Comparison of ENCODE assay signal across 22 cellular contexts in the genomic region with DNA sequence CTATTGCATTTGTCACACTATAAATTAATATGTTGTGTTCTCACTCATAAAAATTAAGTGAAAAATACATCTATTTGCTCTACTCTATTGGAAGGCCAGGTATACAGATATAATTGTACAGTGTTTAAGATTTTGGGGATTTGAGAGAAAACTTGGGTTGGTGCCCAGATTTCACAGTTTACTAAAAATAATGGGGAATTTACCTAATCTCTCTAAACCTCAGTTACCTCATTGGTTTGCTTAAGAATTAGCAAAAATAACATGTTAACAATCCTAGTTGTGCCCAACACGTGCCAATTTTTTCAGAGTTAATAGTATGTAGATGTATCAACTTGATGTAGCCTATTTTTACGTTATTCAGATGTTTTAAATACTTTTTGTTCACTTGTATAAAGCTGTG.
"Had no signal": no experiment of that assay in that cellular context is flagged by ENCODE, and none has a peak within 500 bp of the region (broad histone marks: within the 10 kb centered on the region; RNA-seq: fewer than 3 reads in every experiment).

No MANE protein-coding gene starts in this region.

- H3K4me1 ChIP-seq: colonic mucosa, esophagus squamous epithelium, gastrocnemius medialis, heart right ventricle, left lung, lower lobe of right lung had no signal

- ATAC-seq: effector memory CD8-positive, alpha-beta T cell; esophagus mucosa; gastrocnemius medialis; heart right ventricle; left cardiac atrium; left lung; left ventricle myocardium superior; lower lobe of right lung; naive thymus-derived CD4-positive, alpha-beta T cell had no signal

- H3K4me3 ChIP-seq: colonic mucosa, esophagus squamous epithelium, gastrocnemius medialis, heart right ventricle, left lung, lower lobe of right lung had no signal

- DNase-seq: colonic mucosa; cortex of kidney; effector CD8-positive, alpha-beta T cell; effector memory CD8-positive, alpha-beta T cell; endodermal cell; erythroblast; esophagus squamous epithelium; foreskin fibroblast; foreskin melanocyte; gastrocnemius medialis; glutamatergic neuron; head of caudate nucleus; heart right ventricle; hippocampal formation; left cardiac atrium; left lung; left ventricle myocardium superior; lower lobe of right lung; mesenchymal stem cell; naive thymus-derived CD4-positive, alpha-beta T cell had no signal

- H3K9me3 ChIP-seq: colonic mucosa, esophagus squamous epithelium, gastrocnemius medialis, lower lobe of right lung had no signal

- H3K27me3 ChIP-seq: colonic mucosa, esophagus squamous epithelium, gastrocnemius medialis, heart right ventricle, left lung had no signal

- H3K36me3 ChIP-seq: colonic mucosa, esophagus squamous epithelium, gastrocnemius medialis, heart right ventricle, left lung, lower lobe of right lung had no signal

- H3K27ac ChIP-seq: colonic mucosa, epithelial cell of prostate, esophagus squamous epithelium, gastrocnemius medialis, heart right ventricle, left lung, lower lobe of right lung had no signal
